In genomic region chr12:89863968-89864367, GRCh38 we compare ENCODE assay signal across 10 cellular contexts.
DNase-seq lines count a peak whose midpoint lies in the region; ATAC-seq lines count a peak whose summit lies in the region.
"Had no signal": no experiment of that assay in that cellular context is flagged by ENCODE, and none has a peak within 500 bp of the region (broad histone marks: within the 10 kb centered on the region; RNA-seq: fewer than 3 reads in every experiment).

No MANE protein-coding gene starts in this region.

- H3K9me3 ChIP-seq in Karpas-422 (ENCODE audit: low read length), result no peaks in the 10 kb centered on the region; the same call in 1 of the 2 replicates

- peaks cover 5% of the 10 kb centered on the region for H3K36me3 Mint-ChIP-seq in stimulated activated memory B cell treated with anti-CD40 and anti-IgM and Interleukin-4, amounts not matched to agents 10 μg/mL and 1 μg/mL and 100 μg/mL, for 72 hours
- H3K36me3 Mint-ChIP-seq: brain had no signal

- H3K36me3 ChIP-seq in Karpas-422 (ENCODE audit: insufficient read depth, low read length), result no peaks in the 10 kb centered on the region

- peak; percentile 16 to 22 for ATAC-seq in activated CD4-positive, CD25-positive, alpha-beta regulatory T cell treated with anti-CD3 and anti-CD28 coated beads, Interleukin-2, amount 50 U/mL, for 24 hours
- peak; percentile 69 for ATAC-seq in stimulated activated memory B cell treated with anti-CD40 and anti-IgM and Interleukin-4, amounts not matched to agents 10 μg/mL and 1 μg/mL and 100 μg/mL, for 72 hours

- peak overlapping the region; percentile 57 for H3K4me2 ChIP-seq in Karpas-422 (ENCODE audit: low read depth, low read length, poor library complexity, severe bottlenecking)

- peaks cover 15% of the 10 kb centered on the region for H3K4me1 ChIP-seq in Karpas-422 (ENCODE audit: low read length)

- H3K79me2 ChIP-seq in Karpas-422 (ENCODE audit: low read length), result no peaks in the 10 kb centered on the region

- no peaks in the 10 kb centered on the region for H3K9me2 ChIP-seq in Karpas-422 (replicated peaks; ENCODE audit: insufficient read depth, low read length)

- H2AFZ ChIP-seq in Karpas-422 (ENCODE audit: low read length), result peak overlapping the region; percentile 93; the same call in 1 of the 2 replicates

- H3K9ac ChIP-seq in Karpas-422 (ENCODE audit: low read length), result no peak overlapping the region

- H4K20me1 ChIP-seq in Karpas-422 (ENCODE audit: insufficient read depth, low read depth, low read length), result no peaks in the 10 kb centered on the region

- H3K27ac ChIP-seq in Karpas-422 (ENCODE audit: low read length) (no peak overlapping the region), cingulate gyrus (ENCODE audit: low read depth, low read length) (peak overlapping the region; percentile 69)
- H3K27ac ChIP-seq: C4-2B had no signal

- H3K9me3 Mint-ChIP-seq in stimulated activated memory B cell treated with anti-CD40 and anti-IgM and Interleukin-4, amounts not matched to agents 10 μg/mL and 1 μg/mL and 100 μg/mL, for 72 hours, result peaks cover 5% of the 10 kb centered on the region

- H3K4me3 Mint-ChIP-seq in stimulated activated memory B cell treated with anti-CD40 and anti-IgM and Interleukin-4, amounts not matched to agents 10 μg/mL and 1 μg/mL and 100 μg/mL, for 72 hours, result peak overlapping the region; percentile 77

- H3K27ac Mint-ChIP-seq in stimulated activated memory B cell treated with anti-CD40 and anti-IgM and Interleukin-4, amounts not matched to agents 10 μg/mL and 1 μg/mL and 100 μg/mL, for 72 hours, result peak overlapping the region; percentile 99

- H3K4me3 ChIP-seq in Karpas-422 (ENCODE audit: low read length), result 0 out of 2 replicates have a peak overlapping the region, but pooled peaks have one; percentile 49

- no peaks in the 10 kb centered on the region for H3K27me3 Mint-ChIP-seq in stimulated activated memory B cell treated with anti-CD40 and anti-IgM and Interleukin-4, amounts not matched to agents 10 μg/mL and 1 μg/mL and 100 μg/mL, for 72 hours

- H3K4me1 Mint-ChIP-seq in stimulated activated memory B cell treated with anti-CD40 and anti-IgM and Interleukin-4, amounts not matched to agents 10 μg/mL and 1 μg/mL and 100 μg/mL, for 72 hours, result peaks cover 56% of the 10 kb centered on the region

- no peaks in the 10 kb centered on the region for H3K27me3 ChIP-seq in Karpas-422 (ENCODE audit: low read length)

- DNase-seq in activated CD4-positive, CD25-positive, alpha-beta regulatory T cell treated with anti-CD3 and anti-CD28 coated beads, Interleukin-2, amount 50 U/mL, for 72 hours, result no peak
- DNase-seq in Karpas-422 (peak; percentile 49), iPS-NIHi11 (ENCODE audit: low spot score) (no peak), NCI-H2227 (lab: John Stamatoyannopoulos, UW; ENCODE audit: unreplicated experiment) (no peak)
- DNase-seq in activated CD4-positive, CD25-positive, alpha-beta regulatory T cell (lab: John Stamatoyannopoulos, UW), result no peak
